Comparison of ENCODE assay signal across 21 cellular contexts in the genomic region with DNA sequence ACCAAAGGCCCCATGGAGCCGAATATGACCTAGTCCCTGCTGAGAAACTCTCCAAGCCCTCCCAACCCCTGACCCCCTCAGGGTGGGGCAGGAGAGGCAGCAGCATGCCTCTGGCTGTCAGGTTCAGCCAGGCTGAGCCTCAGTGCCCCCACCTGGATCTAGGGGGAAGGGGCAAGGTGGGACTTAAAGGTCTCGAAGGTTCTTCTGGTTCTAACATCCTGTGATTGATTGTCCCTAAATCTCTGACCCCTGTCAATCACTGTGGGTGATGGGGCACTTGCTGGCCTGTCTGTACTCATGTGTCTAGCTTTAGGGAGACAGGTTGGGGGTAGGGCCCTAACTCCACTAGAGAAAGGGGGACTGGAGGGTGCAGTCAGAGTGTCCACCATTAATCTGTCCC.
"Had no signal": no experiment of that assay in that cellular context is flagged by ENCODE, and none has a peak within 500 bp of the region (broad histone marks: within the 10 kb centered on the region; RNA-seq: fewer than 3 reads in every experiment).

No MANE protein-coding gene starts in this region.

- H3K9me3 ChIP-seq: sigmoid colon, tibial nerve had no signal

- DNase-seq: activated CD4-positive, alpha-beta T cell treated with anti-CD3 and anti-CD28 coated beads, Interleukin-2, amount 50 U/mL, for 48 hours; activated gamma-delta T cell; activated T-cell treated with anti-CD3 and anti-CD28 coated beads, Interleukin-2, amount 50 U/mL, for 72 hours; central memory CD4-positive, alpha-beta T cell; dermis blood vessel endothelial cell; effector CD8-positive, alpha-beta T cell; foreskin melanocyte; glutamatergic neuron; immature natural killer cell; nephron progenitor cell; occipital lobe; sigmoid colon; stimulated activated CD4-positive, alpha-beta T cell treated with anti-CD3 and anti-CD28 coated beads, Interleukin-2, amount 100 ng/mL, for 48 hours; T-helper 9 cell had no signal

- H3K27ac Mint-ChIP-seq: activated naive CD4-positive, alpha-beta T cell treated with anti-CD3 and anti-CD28 coated beads, Interleukin-2, amount 50 U/mL, for 24 hours; nephron progenitor cell; stimulated activated naive CD8-positive, alpha-beta T cell treated with anti-CD3 and anti-CD28 coated beads, Interleukin-15, Interleukin-2, amounts not matched to agents 100 ng/mL and 50 ng/mL, for 24 hours had no signal

- H3K4me3 ChIP-seq: hepatocyte, sigmoid colon, smooth muscle cell, tibial nerve had no signal

- H3K27ac ChIP-seq: hepatocyte, sigmoid colon, tibial nerve had no signal

- H3K27me3 ChIP-seq: hepatocyte, sigmoid colon, tibial nerve had no signal

- H3K9me3 Mint-ChIP-seq: activated naive CD4-positive, alpha-beta T cell treated with anti-CD3 and anti-CD28 coated beads, Interleukin-2, amount 50 U/mL, for 24 hours; activated T-cell treated with anti-CD3 and anti-CD28 coated beads, Interleukin-2, amount 50 U/mL, for 72 hours; immature natural killer cell; memory B cell; nephron progenitor cell; stimulated activated naive CD8-positive, alpha-beta T cell treated with anti-CD3 and anti-CD28 coated beads, Interleukin-15, Interleukin-2, amounts not matched to agents 100 ng/mL and 50 ng/mL, for 24 hours had no signal

- H3K4me1 ChIP-seq: sigmoid colon had no signal

- H3K27me3 Mint-ChIP-seq: activated naive CD4-positive, alpha-beta T cell treated with anti-CD3 and anti-CD28 coated beads, Interleukin-2, amount 50 U/mL, for 24 hours; memory B cell; stimulated activated naive CD8-positive, alpha-beta T cell treated with anti-CD3 and anti-CD28 coated beads, Interleukin-15, Interleukin-2, amounts not matched to agents 100 ng/mL and 50 ng/mL, for 24 hours had no signal

- H3K4me3 Mint-ChIP-seq: activated naive CD4-positive, alpha-beta T cell treated with anti-CD3 and anti-CD28 coated beads, Interleukin-2, amount 50 U/mL, for 24 hours; activated T-cell treated with anti-CD3 and anti-CD28 coated beads, Interleukin-2, amount 50 U/mL, for 72 hours; immature natural killer cell; memory B cell; nephron progenitor cell; stimulated activated naive CD8-positive, alpha-beta T cell treated with anti-CD3 and anti-CD28 coated beads, Interleukin-15, Interleukin-2, amounts not matched to agents 100 ng/mL and 50 ng/mL, for 24 hours had no signal

- ATAC-seq: activated T-cell treated with anti-CD3 and anti-CD28 coated beads, Interleukin-2, amount 50 U/mL, for 72 hours; esophagus mucosa had no signal

- H3K36me3 Mint-ChIP-seq: memory B cell had no signal
